8 cellular contexts compared by ENCODE assay signal in genomic region chr7:54758702-54759665, GRCh38. TPM values are rescaled to one million over a fixed set of nuclear protein-coding genes. Genes with fewer than 3 reads are reported as not detected.
DNase-seq lines count a peak whose midpoint lies in the region; ATAC-seq and TF ChIP-seq lines count a peak whose summit lies in the region.

Gene SEC61G, minus strand, starts transcription at chr7:54759211. Its CDS starts 1,623 bp downstream, at chr7:54757588.

- DNase-seq in NCI-H1436 (lab: John Stamatoyannopoulos, UW) (peak; percentile 95), T follicular helper cell (ENCODE audit: low read depth) (peak; percentile 91), adipocyte (ENCODE audit: low read depth) (peak; percentile 99), cardiac muscle cell (ENCODE audit: low read depth in 1 of 2, low spot score in 1 of 2) (peak; percentile 96 to 98), tibial nerve (ENCODE audit: low spot score in 2 of 2) (peak; percentile 95)

- H3K4me1 ChIP-seq in adipocyte (ENCODE audit: control insufficient read depth, insufficient read depth, low read length) (peaks cover 42% of the 10 kb centered on the region), cardiac muscle cell (ENCODE audit: low read depth) (peaks cover 12% of the 10 kb centered on the region), parathyroid adenoma (peaks cover 7% of the 10 kb centered on the region), tibial nerve (peaks cover 0 to 50% (median 13%) of the 10 kb centered on the region in 4 donors)

- H3K9ac ChIP-seq in adipocyte (ENCODE audit: low read length) = peak within 1 kb of the TSS; percentile 100
- H3K9ac ChIP-seq in parathyroid adenoma = peak within 1 kb of the TSS; percentile 81

- TF ChIP-seq EP300 in tibial nerve (IDR thresholded peaks at IDR 0.05) = peak; percentile 42 to 97

- H3K36me3 ChIP-seq in adipocyte (ENCODE audit: control insufficient read depth, insufficient read depth, low read length, severe bottlenecking) = peaks cover 21% of the 10 kb centered on the region
- peaks cover 5% of the 10 kb centered on the region for H3K36me3 ChIP-seq in cardiac muscle cell
- no peaks in the 10 kb centered on the region for H3K36me3 ChIP-seq in parathyroid adenoma (ENCODE audit: control insufficient read depth, insufficient read depth, low read length)
- H3K36me3 ChIP-seq in tibial nerve = peaks cover 0 to 10% (median 0%) of the 10 kb centered on the region in 3 donors

- H3K79me2 ChIP-seq in parathyroid adenoma = peaks cover 26% of the 10 kb centered on the region

- peak within 1 kb of the TSS; percentile 82 for H3K4me3 ChIP-seq in GM12875 (ENCODE audit: low read depth, low read length)
- H3K4me3 ChIP-seq in adipocyte (ENCODE audit: low read length) = peak within 1 kb of the TSS; percentile 95
- peak within 1 kb of the TSS; percentile 55 for H3K4me3 ChIP-seq in cardiac muscle cell
- peak within 1 kb of the TSS; percentile 81 for H3K4me3 ChIP-seq in parathyroid adenoma (ENCODE audit: low read depth, low read length)
- H3K4me3 ChIP-seq in tibial nerve = peak within 1 kb of the TSS; percentile 69 to 78 (median 70)

- peak within 1 kb of the TSS; percentile 86 for H2AFZ ChIP-seq in parathyroid adenoma

- H3K27ac ChIP-seq in cardiac muscle cell = peak within 1 kb of the TSS; percentile 64
- H3K27ac ChIP-seq in parathyroid adenoma = peak within 1 kb of the TSS; percentile 75
- peak within 1 kb of the TSS; percentile 61 to 89 (median 81) for H3K27ac ChIP-seq in tibial nerve

- H3K4me2 ChIP-seq in parathyroid adenoma (ENCODE audit: low read length) = peak within 1 kb of the TSS; percentile 85

- WGBS in tibial nerve, 2 donors = 0 to 1% methylated on average over 55 to 73 of the region's 73 CpGs

- no peaks in the 10 kb centered on the region for H3K9me3 ChIP-seq in adipocyte (ENCODE audit: control insufficient read depth, low read length)
- no peaks in the 10 kb centered on the region for H3K9me3 ChIP-seq in cardiac muscle cell (ENCODE audit: low read depth)
- no peaks in the 10 kb centered on the region for H3K9me3 ChIP-seq in parathyroid adenoma (ENCODE audit: control insufficient read depth, low read length)
- H3K9me3 ChIP-seq in tibial nerve = no peaks in the 10 kb centered on the region

- TF ChIP-seq CTCF in GM12875 (IDR thresholded peaks at IDR 0.05; ENCODE audit: borderline replicate concordance, insufficient read depth, low read depth, low read length) = no peak
- no peak for TF ChIP-seq CTCF in cardiac muscle cell (IDR thresholded peaks at IDR 0.05; ENCODE audit: low read depth, low read length)
- no peak for TF ChIP-seq CTCF in parathyroid adenoma (IDR thresholded peaks at IDR 0.05)
- peak in 2 of 5 experiments; percentile 12 to 44 for TF ChIP-seq CTCF in tibial nerve (IDR thresholded peaks at IDR 0.05)

- peak; percentile 83 to 85 for TF ChIP-seq POLR2A in tibial nerve (IDR thresholded peaks at IDR 0.05)

- peak; percentile 96 for ATAC-seq in HG02798 (IDR thresholded peaks at IDR 0.05; ENCODE audit: poor library complexity, unreplicated experiment)

- H3K27me3 ChIP-seq in adipocyte (replicated peaks; ENCODE audit: control insufficient read depth, insufficient read depth, low read length) (no peaks in the 10 kb centered on the region), cardiac muscle cell (no peaks in the 10 kb centered on the region), parathyroid adenoma (ENCODE audit: control insufficient read depth, insufficient read depth, low read length) (no peaks in the 10 kb centered on the region), tibial nerve (no peaks in the 10 kb centered on the region)

RNA-seq across cellular contexts. Expression of gene SEC61G, which starts in this region (rescaled TPM):
- total RNA-seq in cardiac muscle cell (254 and 501 TPM in 2 replicates), tibial nerve (100 to 1,000 TPM in 3 of 4 donors, 10 to 100 TPM in 1; 61.4 to 181 (median 137) TPM)
- polyA plus RNA-seq in cardiac muscle cell = 417 and 502 TPM in 2 replicates

Comparison
In these comparisons a context has a peak if more than half of its experiments do, and no peak if none do; other contexts are left out.
1. Peak in every context shown above with its lines: DNase-seq, ATAC-seq, H3K4me3 ChIP-seq and H3K27ac ChIP-seq.